In genomic region chr11:111851636-111852035, GRCh38 we compare ENCODE assay signal across 12 cellular contexts. TPM values are rescaled to one million over a fixed set of nuclear protein-coding genes. Genes with fewer than 3 reads are reported as not detected.
DNase-seq lines count a peak whose midpoint lies in the region; ATAC-seq, FAIRE-seq and TF ChIP-seq lines count a peak whose summit lies in the region.
"Had no signal": no experiment of that assay in that cellular context is flagged by ENCODE, and none has a peak within 500 bp of the region (broad histone marks: within the 10 kb centered on the region; RNA-seq: fewer than 3 reads in every experiment).

No MANE protein-coding gene starts in this region.

- no peak overlapping the region for H3K4me3 Mint-ChIP-seq in progenitor cell of endocrine pancreas (ENCODE audit: low read depth)
- no peak overlapping the region for H3K4me3 Mint-ChIP-seq in activated T-helper 2 cell treated with anti-CD3 and anti-CD28 coated beads, Interferon-gamma antibody, Interleukin-2, Interleukin-4, amounts not matched to agents 10 μg/mL and 5 μg/mL and 100 μg/mL, durations not matched to agents 14 hours and 24 hours and 36 hours (ENCODE audit: low read depth)
- H3K4me3 Mint-ChIP-seq: natural killer cell had no signal

- no peak overlapping the region for H3K4me2 ChIP-seq in mesendoderm (ENCODE audit: low read length)

- H3K79me2 ChIP-seq in mesendoderm (ENCODE audit: control insufficient read depth, insufficient read depth, low read length) = no peaks in the 10 kb centered on the region

- H3K79me1 ChIP-seq in mesendoderm (ENCODE audit: low read length) = no peaks in the 10 kb centered on the region

- H2BK5ac ChIP-seq in mesendoderm (ENCODE audit: low read length) = no peak overlapping the region

- intact Hi-C loops in activated T-helper 2 cell treated with anti-CD3 and anti-CD28 coated beads, Interferon-gamma antibody, Interleukin-2, Interleukin-4, amounts not matched to agents 10 μg/mL and 5 μg/mL and 100 μg/mL, durations not matched to agents 14 hours and 24 hours and 36 hours (cut with micrococcal nuclease) = no loop called here

- no peak overlapping the region for H2BK15ac ChIP-seq in mesendoderm (replicated peaks; ENCODE audit: low read depth)

- peaks cover 23% of the 10 kb centered on the region for H3K36me3 Mint-ChIP-seq in progenitor cell of endocrine pancreas (ENCODE audit: insufficient read depth)
- H3K36me3 Mint-ChIP-seq in activated T-helper 2 cell treated with anti-CD3 and anti-CD28 coated beads, Interferon-gamma antibody, Interleukin-2, Interleukin-4, amounts not matched to agents 10 μg/mL and 5 μg/mL and 100 μg/mL, durations not matched to agents 14 hours and 24 hours and 36 hours (ENCODE audit: low read depth) = peaks cover 54% of the 10 kb centered on the region

- H4K5ac ChIP-seq in mesendoderm (ENCODE audit: low read length) = no peak overlapping the region

- no peak overlapping the region for H3K4me3 ChIP-seq in bronchial epithelial cell (ENCODE audit: low read depth, low read length)
- H3K4me3 ChIP-seq in mesendoderm (ENCODE audit: low read length) = no peak overlapping the region

- no peaks in the 10 kb centered on the region for H3K4me1 ChIP-seq in mesendoderm (ENCODE audit: control insufficient read depth, low read depth, low read length)

- no peak overlapping the region for H2BK120ac ChIP-seq in mesendoderm (ENCODE audit: low read depth, low read length)

- H4K8ac ChIP-seq in mesendoderm (ENCODE audit: low read depth, low read length) = no peak overlapping the region

- no peaks in the 10 kb centered on the region for H3K27me3 ChIP-seq in bronchial epithelial cell (ENCODE audit: control insufficient read depth, insufficient read depth, low read length)
- no peaks in the 10 kb centered on the region for H3K27me3 ChIP-seq in mesendoderm (ENCODE audit: insufficient read depth, low read length, poor library complexity)

- no peak overlapping the region for H3K23ac ChIP-seq in mesendoderm (ENCODE audit: low read length)

- DNase-seq in DMS53 (lab: John Stamatoyannopoulos, UW) (peak; percentile 20), DMS53 treated with DMSO at 0.1 percent for 48 hours (lab: John Stamatoyannopoulos, UW; ENCODE audit: unreplicated experiment) (no peak), NAMALWA (ENCODE audit: low spot score) (peak; percentile 41), bronchial epithelial cell (ENCODE audit: low read depth) (peak; percentile 11), progenitor cell of endocrine pancreas (ENCODE audit: low spot score, unreplicated experiment) (no peak), mesendoderm (no peak)
- no peak for DNase-seq in activated T-helper 2 cell treated with anti-CD3 and anti-CD28 coated beads, Interferon-gamma antibody, Interleukin-2, Interleukin-4, amounts not matched to agents 10 μg/mL and 5 μg/mL and 100 μg/mL, durations not matched to agents 14 hours and 24 hours and 36 hours (ENCODE audit: low spot score)
- DNase-seq: ACHN, activated T-cell treated with anti-CD3 and anti-CD28 coated beads for 4 hours, natural killer cell, NCI-H526 treated with DMSO at 0.1 percent for 48 hours had no signal

- peak overlapping the region; percentile 2 for H3K27ac Mint-ChIP-seq in progenitor cell of endocrine pancreas
- no peak overlapping the region for H3K27ac Mint-ChIP-seq in activated T-helper 2 cell treated with anti-CD3 and anti-CD28 coated beads, Interferon-gamma antibody, Interleukin-2, Interleukin-4, amounts not matched to agents 10 μg/mL and 5 μg/mL and 100 μg/mL, durations not matched to agents 14 hours and 24 hours and 36 hours
- H3K27ac Mint-ChIP-seq: natural killer cell had no signal

- H3K27ac ChIP-seq in mesendoderm (ENCODE audit: low read depth, low read length) = no peak overlapping the region

- no peaks in the 10 kb centered on the region for H3K4me1 Mint-ChIP-seq in progenitor cell of endocrine pancreas (ENCODE audit: low read depth)
- no peaks in the 10 kb centered on the region for H3K4me1 Mint-ChIP-seq in activated T-helper 2 cell treated with anti-CD3 and anti-CD28 coated beads, Interferon-gamma antibody, Interleukin-2, Interleukin-4, amounts not matched to agents 10 μg/mL and 5 μg/mL and 100 μg/mL, durations not matched to agents 14 hours and 24 hours and 36 hours (ENCODE audit: low read depth)

- no peak for FAIRE-seq in bronchial epithelial cell (lab: Jason Lieb, UNC)

- no peaks in the 10 kb centered on the region for H3K27me3 Mint-ChIP-seq in progenitor cell of endocrine pancreas
- H3K27me3 Mint-ChIP-seq in activated T-helper 2 cell treated with anti-CD3 and anti-CD28 coated beads, Interferon-gamma antibody, Interleukin-2, Interleukin-4, amounts not matched to agents 10 μg/mL and 5 μg/mL and 100 μg/mL, durations not matched to agents 14 hours and 24 hours and 36 hours (ENCODE audit: low read depth) = no peaks in the 10 kb centered on the region

- H3K9ac ChIP-seq in mesendoderm (ENCODE audit: low read length) = no peak overlapping the region

- no peak overlapping the region for H3K18ac ChIP-seq in mesendoderm (ENCODE audit: low read length)

- H3K56ac ChIP-seq in mesendoderm (ENCODE audit: low read length) = no peak overlapping the region

- H3K4ac ChIP-seq in mesendoderm (ENCODE audit: low read depth, low read length) = no peak overlapping the region

- ATAC-seq in HG02588 (IDR thresholded peaks at IDR 0.05; ENCODE audit: unreplicated experiment) = no peak
- ATAC-seq: natural killer cell had no signal

- H3K9me3 Mint-ChIP-seq in progenitor cell of endocrine pancreas (ENCODE audit: low read depth) = no peaks in the 10 kb centered on the region
- H3K9me3 Mint-ChIP-seq in activated T-helper 2 cell treated with anti-CD3 and anti-CD28 coated beads, Interferon-gamma antibody, Interleukin-2, Interleukin-4, amounts not matched to agents 10 μg/mL and 5 μg/mL and 100 μg/mL, durations not matched to agents 14 hours and 24 hours and 36 hours = no peaks in the 10 kb centered on the region
- H3K9me3 Mint-ChIP-seq: natural killer cell had no signal

- peak; percentile 34 for TF ChIP-seq CTCF in bronchial epithelial cell (IDR thresholded peaks at IDR 0.05; ENCODE audit: insufficient read depth, low read length, severe bottlenecking)
- TF ChIP-seq CTCF in progenitor cell of endocrine pancreas (IDR thresholded peaks at IDR 0.05; ENCODE audit: unreplicated experiment) = peak; percentile 37

- H2AK5ac ChIP-seq in mesendoderm (ENCODE audit: low read length) = no peak overlapping the region

- peaks cover 3% of the 10 kb centered on the region for H3K36me3 ChIP-seq in bronchial epithelial cell (ENCODE audit: control insufficient read depth, insufficient read depth, low read length)
- H3K36me3 ChIP-seq in mesendoderm (ENCODE audit: control insufficient read depth, insufficient read depth, low read length) = no peaks in the 10 kb centered on the region

RNA-seq across cellular contexts. Expression of gene ALG9, which starts 19.7 kb away (rescaled TPM):
- 24.3 and 30.5 TPM in 2 replicates for total RNA-seq in bronchial epithelial cell
- 45.2 and 47.3 TPM in 2 replicates for total RNA-seq in progenitor cell of endocrine pancreas
- total RNA-seq in activated T-helper 2 cell treated with anti-CD3 and anti-CD28 coated beads, Interferon-gamma antibody, Interleukin-2, Interleukin-4, amounts not matched to agents 10 μg/mL and 5 μg/mL and 100 μg/mL, durations not matched to agents 14 hours and 24 hours and 36 hours = 33.4 and 39.5 TPM in 2 replicates
- polyA plus RNA-seq in mesendoderm (2013, experiment 1 of 2) = 36.5 TPM
- 34.0 TPM for polyA plus RNA-seq in mesendoderm (2013, experiment 2 of 2)

RNA-seq across cellular contexts. Expression of gene FDXACB1, which starts 27.3 kb away (rescaled TPM):
- total RNA-seq in bronchial epithelial cell = 0.77 and 2.4 TPM in 2 replicates
- total RNA-seq in progenitor cell of endocrine pancreas = 2.8 and 3.0 TPM in 2 replicates
- 7.4 and 8.2 TPM in 2 replicates for total RNA-seq in activated T-helper 2 cell treated with anti-CD3 and anti-CD28 coated beads, Interferon-gamma antibody, Interleukin-2, Interleukin-4, amounts not matched to agents 10 μg/mL and 5 μg/mL and 100 μg/mL, durations not matched to agents 14 hours and 24 hours and 36 hours
- 1.6 TPM for polyA plus RNA-seq in mesendoderm (2013, experiment 1 of 2)
- 1.6 TPM for polyA plus RNA-seq in mesendoderm (2013, experiment 2 of 2)

RNA-seq across cellular contexts. Expression of gene CFAP68, which starts 27.7 kb away (rescaled TPM):
- total RNA-seq in bronchial epithelial cell (14.5 and 17.3 TPM in 2 replicates), progenitor cell of endocrine pancreas (25.7 and 28.4 TPM in 2 replicates)
- total RNA-seq in activated T-helper 2 cell treated with anti-CD3 and anti-CD28 coated beads, Interferon-gamma antibody, Interleukin-2, Interleukin-4, amounts not matched to agents 10 μg/mL and 5 μg/mL and 100 μg/mL, durations not matched to agents 14 hours and 24 hours and 36 hours = 19.4 and 22.2 TPM in 2 replicates
- 22.5 TPM for polyA plus RNA-seq in mesendoderm (2013, experiment 1 of 2)
- polyA plus RNA-seq in mesendoderm (2013, experiment 2 of 2) = 24.1 TPM

RNA-seq across cellular contexts. Expression of gene CRYAB, which starts 59.9 kb away (rescaled TPM):
- total RNA-seq in bronchial epithelial cell = 1.2 TPM in 1 of 2 replicates, not detected in the other
- total RNA-seq in progenitor cell of endocrine pancreas = 1.2 TPM in 1 of 2 replicates, not detected in the other
- not detected in 2 replicates for total RNA-seq in activated T-helper 2 cell treated with anti-CD3 and anti-CD28 coated beads, Interferon-gamma antibody, Interleukin-2, Interleukin-4, amounts not matched to agents 10 μg/mL and 5 μg/mL and 100 μg/mL, durations not matched to agents 14 hours and 24 hours and 36 hours
- 3.4 TPM for polyA plus RNA-seq in mesendoderm (2013, experiment 1 of 2)
- polyA plus RNA-seq in mesendoderm (2013, experiment 2 of 2) = 4.2 TPM
- total RNA-seq: natural killer cell had no signal

Comparison
In these comparisons a context has a peak if more than half of its experiments do, and no peak if none do; other contexts are left out.
1. DNase-seq: peak in DMS53 (single experiment), NAMALWA (single experiment) and bronchial epithelial cell (single experiment); none in DMS53 treated with DMSO at 0.1 percent for 48 hours (single experiment), progenitor cell of endocrine pancreas (single experiment), activated T-helper 2 cell treated with anti-CD3 and anti-CD28 coated beads, Interferon-gamma antibody, Interleukin-2, Interleukin-4, amounts not matched to agents 10 μg/mL and 5 μg/mL and 100 μg/mL, durations not matched to agents 14 hours and 24 hours and 36 hours (single experiment) and mesendoderm (single experiment).